Comparison of ENCODE assay signal across 8 cellular contexts in the genomic region with DNA sequence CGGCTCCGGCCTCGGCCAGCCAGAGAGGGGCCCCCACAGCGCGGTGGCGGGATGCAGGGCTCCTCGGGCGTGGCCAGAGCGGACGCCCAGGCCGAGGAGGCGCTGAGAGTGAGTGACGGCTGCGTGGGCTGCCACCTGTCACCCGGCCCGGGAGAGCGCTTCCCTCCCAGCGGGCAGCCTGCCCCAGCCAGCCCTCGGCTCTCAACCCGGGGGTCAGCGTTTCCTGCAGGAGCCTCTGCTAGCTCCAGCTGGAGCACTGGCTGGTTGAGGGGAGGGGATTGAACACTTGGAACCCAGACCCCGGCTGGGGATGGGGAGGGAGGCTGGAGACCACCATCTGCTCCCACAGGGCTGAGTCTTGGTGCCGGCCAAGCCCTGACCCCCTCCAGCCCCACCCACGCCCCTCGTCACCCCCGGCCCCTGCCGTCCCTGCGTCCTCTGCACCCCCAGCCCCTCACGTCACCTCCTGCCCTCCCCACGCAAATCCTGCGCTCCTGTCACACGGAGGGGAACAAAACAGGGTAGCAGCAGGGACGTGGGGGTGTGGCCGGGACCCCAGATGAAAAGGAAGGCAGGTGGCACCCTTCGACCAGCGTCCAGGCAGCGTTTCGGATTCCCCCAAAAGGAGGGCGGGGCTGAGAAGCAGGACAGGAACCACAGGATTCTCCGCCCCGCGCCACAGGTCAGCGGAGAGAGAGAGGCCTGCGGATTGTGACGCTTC.
DNase-seq lines count a peak whose midpoint lies in the region; ATAC-seq and TF ChIP-seq lines count a peak whose summit lies in the region.

No MANE protein-coding gene starts in this region.

- H3K4me2 ChIP-seq in PC-3 (ENCODE audit: low read length) = no peak overlapping the region

- no peaks in the 10 kb centered on the region for H3K9me3 Mint-ChIP-seq in T-helper 2 cell treated with Interferon-gamma antibody and Interleukin-4, amounts not matched to agents 5 μg/mL and 100 μg/mL, for 36 hours
- H3K9me3 Mint-ChIP-seq in activated naive CD4-positive, alpha-beta T cell treated with anti-CD3 and anti-CD28 coated beads for 36 hours = no peaks in the 10 kb centered on the region

- H3K4me3 ChIP-seq in left lung (peak overlapping the region; percentile 11 to 34), thoracic aorta (peak overlapping the region; percentile 62), PC-3 (ENCODE audit: low read length) (no peak overlapping the region)

- no peaks in the 10 kb centered on the region for H3F3A ChIP-seq in PC-3 (ENCODE audit: low read length, unreplicated experiment)

- peak; percentile 63 for ATAC-seq in left lung
- no peak for ATAC-seq in thoracic aorta (ENCODE audit: insufficient number of reproducible peaks, low FRiP score, low read depth)
- no peak for ATAC-seq in PC-3

- POLR2A ChIA-PET in PC-3 (lab: Charles Lee; ENCODE audit: unreplicated experiment) = no interaction called here

- no peaks in the 10 kb centered on the region for H3K36me3 Mint-ChIP-seq in T-helper 2 cell treated with Interferon-gamma antibody and Interleukin-4, amounts not matched to agents 5 μg/mL and 100 μg/mL, for 36 hours (ENCODE audit: low read depth)
- H3K36me3 Mint-ChIP-seq in activated naive CD4-positive, alpha-beta T cell treated with anti-CD3 and anti-CD28 coated beads for 36 hours (ENCODE audit: low read depth) = no peaks in the 10 kb centered on the region

- H3K27me3 ChIP-seq in left lung (peaks cover 16 to 77% of the 10 kb centered on the region in 2 donors), thoracic aorta (replicated peaks; ENCODE audit: insufficient read depth) (no peaks in the 10 kb centered on the region), PC-3 (ENCODE audit: low read length) (peaks cover 24% of the 10 kb centered on the region)

- no peaks in the 10 kb centered on the region for H3K79me2 ChIP-seq in PC-3 (ENCODE audit: low read length)

- no peaks in the 10 kb centered on the region for H4K20me1 ChIP-seq in PC-3 (ENCODE audit: low read length)

- no peak for TF ChIP-seq CTCF in left lung (IDR thresholded peaks at IDR 0.05)
- TF ChIP-seq CTCF in thoracic aorta (IDR thresholded peaks at IDR 0.05) = no peak
- no peak for TF ChIP-seq CTCF in PC-3 (conservative IDR thresholded peaks at IDR 0.05; ENCODE audit: low read depth, low read length)

- no peaks in the 10 kb centered on the region for H3K9me2 ChIP-seq in PC-3 (replicated peaks; ENCODE audit: low read length)

- H3K9me3 ChIP-seq in left lung (no peaks in the 10 kb centered on the region), thoracic aorta (no peaks in the 10 kb centered on the region), PC-3 (ENCODE audit: low read length) (no peaks in the 10 kb centered on the region)

- CTCF ChIA-PET in activated naive CD4-positive, alpha-beta T cell treated with anti-CD3 and anti-CD28 coated beads for 36 hours (lab: Charles Lee) = no interaction called here
- CTCF ChIA-PET in PC-3 (lab: Charles Lee) = no interaction called here

- H3K36me3 ChIP-seq in left lung (no peaks in the 10 kb centered on the region), thoracic aorta (no peaks in the 10 kb centered on the region), PC-3 (ENCODE audit: low read depth, low read length) (no peaks in the 10 kb centered on the region)

- H3K27ac Mint-ChIP-seq in T-helper 2 cell treated with Interferon-gamma antibody and Interleukin-4, amounts not matched to agents 5 μg/mL and 100 μg/mL, for 36 hours = no peak overlapping the region
- no peak overlapping the region for H3K27ac Mint-ChIP-seq in activated naive CD4-positive, alpha-beta T cell treated with anti-CD3 and anti-CD28 coated beads for 36 hours

- H3K4me1 ChIP-seq in left lung (peaks cover 0 to 17% of the 10 kb centered on the region in 2 donors), thoracic aorta (ENCODE audit: control insufficient read depth in 1 of 2, low read depth in 2 of 2) (peaks cover 0 to 9% of the 10 kb centered on the region in 2 donors), PC-3 (ENCODE audit: insufficient read depth, low read length) (no peaks in the 10 kb centered on the region)

- H3K27me3 Mint-ChIP-seq in T-helper 2 cell treated with Interferon-gamma antibody and Interleukin-4, amounts not matched to agents 5 μg/mL and 100 μg/mL, for 36 hours (ENCODE audit: low read depth) = peaks cover 42% of the 10 kb centered on the region
- peaks cover 25% of the 10 kb centered on the region for H3K27me3 Mint-ChIP-seq in activated naive CD4-positive, alpha-beta T cell treated with anti-CD3 and anti-CD28 coated beads for 36 hours (ENCODE audit: low read depth)

- peak; percentile 33 for DNase-seq in T-helper 2 cell treated with Interferon-gamma antibody and Interleukin-4, amounts not matched to agents 5 μg/mL and 100 μg/mL, for 36 hours (ENCODE audit: low spot score)
- no peak for DNase-seq in T-helper 2 cell
- DNase-seq in activated naive CD4-positive, alpha-beta T cell treated with anti-CD3 and anti-CD28 coated beads for 36 hours = peak; percentile 22
- no peak for DNase-seq in left lung
- DNase-seq in thoracic aorta (ENCODE audit: low spot score) = no peak
- no peak for DNase-seq in NCI-H187 treated with DMSO at 0.1 percent for 48 hours (lab: John Stamatoyannopoulos, UW)
- DNase-seq in PC-3 = no peak
- DNase-seq in SIG-M5 (lab: John Stamatoyannopoulos, UW) = no peak

- no TSS peak for BruUV-seq in PC-3 (replicated peaks; lab: Mats Ljungman, UMichigan)

- no peak overlapping the region for H3K9ac ChIP-seq in PC-3 (ENCODE audit: low read length)

- H3K4me3 Mint-ChIP-seq in T-helper 2 cell treated with Interferon-gamma antibody and Interleukin-4, amounts not matched to agents 5 μg/mL and 100 μg/mL, for 36 hours = peak overlapping the region; percentile 54
- H3K4me3 Mint-ChIP-seq in activated naive CD4-positive, alpha-beta T cell treated with anti-CD3 and anti-CD28 coated beads for 36 hours = peak overlapping the region; percentile 33

- intact Hi-C loops in activated naive CD4-positive, alpha-beta T cell treated with anti-CD3 and anti-CD28 coated beads for 36 hours (cut with micrococcal nuclease) = no loop called here
- intact Hi-C loops in left lung (cut with DNase I) = no loop called here
- intact Hi-C loops in PC-3 (cut with micrococcal nuclease) = no loop called here

- H2AFZ ChIP-seq in PC-3 (ENCODE audit: low read length) = no peak overlapping the region

- no peak overlapping the region for H3K27ac ChIP-seq in left lung
- no peak overlapping the region for H3K27ac ChIP-seq in thoracic aorta
- H3K27ac ChIP-seq in PC-3 (ENCODE audit: low read length) = no peak overlapping the region

- peaks cover 11% of the 10 kb centered on the region for H3K4me1 Mint-ChIP-seq in T-helper 2 cell treated with Interferon-gamma antibody and Interleukin-4, amounts not matched to agents 5 μg/mL and 100 μg/mL, for 36 hours (ENCODE audit: low read depth)
- peaks cover 19% of the 10 kb centered on the region for H3K4me1 Mint-ChIP-seq in activated naive CD4-positive, alpha-beta T cell treated with anti-CD3 and anti-CD28 coated beads for 36 hours (ENCODE audit: low read depth)

Comparison
In these comparisons a context has a peak if more than half of its experiments do, and no peak if none do; other contexts are left out.
1. DNase-seq: peak in T-helper 2 cell treated with Interferon-gamma antibody and Interleukin-4, amounts not matched to agents 5 μg/mL and 100 μg/mL, for 36 hours (single experiment) and activated naive CD4-positive, alpha-beta T cell treated with anti-CD3 and anti-CD28 coated beads for 36 hours (single experiment); none in T-helper 2 cell (0 of 5), left lung (0 of 2), thoracic aorta (single experiment), NCI-H187 treated with DMSO at 0.1 percent for 48 hours (single experiment), PC-3 (single experiment) and SIG-M5 (single experiment).